Comparison of ENCODE assay signal across 23 cellular contexts in the genomic region with DNA sequence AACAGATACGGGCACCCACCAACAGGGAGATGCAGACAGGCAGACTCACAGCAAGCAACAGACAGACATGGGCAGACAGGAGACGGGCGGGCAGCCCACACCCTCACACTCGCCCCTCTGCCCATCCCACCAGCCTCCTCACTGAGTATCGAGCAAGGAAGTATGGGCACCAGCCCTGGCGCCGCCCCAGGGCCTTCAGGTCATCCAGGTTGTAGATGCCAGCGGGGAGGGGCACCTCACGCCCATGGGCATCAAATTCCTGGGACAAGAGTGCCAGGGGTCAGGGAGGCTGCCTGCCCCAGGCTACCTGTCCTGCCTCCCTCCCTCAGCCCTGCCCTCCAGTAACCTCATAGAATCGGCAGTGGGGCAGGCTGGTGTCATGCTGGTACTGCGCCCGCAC. TPM values are rescaled to one million over a fixed set of nuclear protein-coding genes. Genes with fewer than 3 reads are reported as not detected.
A peak's percentile ranks its signal among the peaks of the same experiment; 100 is the strongest.
DNase-seq lines count a peak whose midpoint lies in the region; ATAC-seq, FAIRE-seq and TF ChIP-seq lines count a peak whose summit lies in the region.
"Had no signal": no experiment of that assay in that cellular context is flagged by ENCODE, and none has a peak within 500 bp of the region (broad histone marks: within the 10 kb centered on the region; RNA-seq: fewer than 3 reads in every experiment).

No MANE protein-coding gene starts in this region.

- no peak overlapping the region for H3K4me3 ChIP-seq in HepG2 (replicated peaks in 1 of 3; ENCODE audit: insufficient read depth in 1 of 3, low read depth in 2 of 3, low read length in 3 of 3)
- H3K4me3 ChIP-seq in right lobe of liver, result no peak overlapping the region
- H3K4me3 ChIP-seq: GM12878, GM23248 had no signal

- peaks cover 8% of the 10 kb centered on the region for H3K79me2 ChIP-seq in HepG2 (ENCODE audit: insufficient read depth, low read length)

- CTCF ChIA-PET in HepG2 (lab: Yijun Ruan, JAX; ENCODE audit: low intra/inter-chr PET ratio, low total read pairs), result no interaction called here

- no peak overlapping the region for H2AFZ ChIP-seq in HepG2 (ENCODE audit: low read length)
- H2AFZ ChIP-seq: GM23248 had no signal

- no peak for DNase-seq in HepG2 (ENCODE audit: low spot score)
- DNase-seq in right lobe of liver, result no peak
- no peak for DNase-seq in nephron progenitor cell
- no peak for DNase-seq in sciatic nerve (ENCODE audit: low spot score)
- no peak for DNase-seq in NK-92 treated with Interleukin-12 subunit alpha and Interleukin-12 subunit beta, amount 100 ng/mL, for 24 hours (lab: John Stamatoyannopoulos, UW)
- no peak for DNase-seq in NOMO-1 (lab: John Stamatoyannopoulos, UW; ENCODE audit: unreplicated experiment in 2 of 2)
- DNase-seq: ACHN; BE2C; C1 segment of cervical spinal cord; CD4-positive, CD25-positive, alpha-beta regulatory T cell; CD8-positive, alpha-beta memory T cell; COR-L47; DMS 273 treated with DMSO at 0.1 percent for 48 hours; DMS53; DND-41; EL; GM23248 had no signal

- H3K4me3 Mint-ChIP-seq in nephron progenitor cell, result no peak overlapping the region
- H3K4me3 Mint-ChIP-seq: CD8-positive, alpha-beta memory T cell had no signal

- POLR2A ChIA-PET in HepG2 (lab: Yijun Ruan, JAX), result no interaction called here

- H3K27me3 Mint-ChIP-seq in nephron progenitor cell (ENCODE audit: low read depth, poor library complexity), result no peaks in the 10 kb centered on the region
- H3K27me3 Mint-ChIP-seq: CD4-positive, CD25-positive, alpha-beta regulatory T cell; CD8-positive, alpha-beta memory T cell had no signal

- H3K4me2 ChIP-seq in HepG2 (ENCODE audit: low read depth, low read length), result no peak overlapping the region

- ATAC-seq in HepG2 (no peak), right lobe of liver (no peak), sciatic nerve (peak; percentile 10), HG02938 (IDR thresholded peaks at IDR 0.05; ENCODE audit: unreplicated experiment) (no peak)
- ATAC-seq: GM12878, HCT116 had no signal

- WGBS in HepG2 (ENCODE audit: low lambda C conversion rate), result 80% methylated on average over 1 of the region's 12 CpGs
- WGBS in right lobe of liver (ENCODE audit: insufficient coverage, low coverage, low lambda C conversion rate, missing lambda C conversion rate), result 80% methylated on average over 2 of the region's 12 CpGs

- H4K20me1 ChIP-seq in HepG2 (ENCODE audit: insufficient read depth, low read length), result peaks cover 4% of the 10 kb centered on the region; the same call in 1 of the 2 replicates

- FAIRE-seq in HepG2 (lab: Jason Lieb, UNC), result no peak
- FAIRE-seq: A204.1, GM12878, GM19239 had no signal

- TF ChIP-seq EP300 in HepG2 (IDR thresholded peaks at IDR 0.05; ENCODE audit: low read depth in 2 of 2, low read length in 2 of 2) (no peak), HepG2 (CRISPR knock-in tag; IDR thresholded peaks at IDR 0.05; ENCODE audit: borderline replicate concordance) (no peak)

- H3K27me3 ChIP-seq in HepG2 (ENCODE audit: control insufficient read depth in 1 of 2, insufficient read depth in 2 of 2, low read length in 2 of 2) (no peaks in the 10 kb centered on the region), right lobe of liver (no peaks in the 10 kb centered on the region)
- H3K27me3 ChIP-seq: BE2C had no signal

- no peak overlapping the region for H3K9ac ChIP-seq in HepG2 (ENCODE audit: insufficient read depth, low read depth, low read length)
- H3K9ac ChIP-seq: GM23248 had no signal

- no TSS peak for BruUV-seq in HepG2 (replicated peaks; lab: Mats Ljungman, UMichigan)

- H3K36me3 Mint-ChIP-seq in nephron progenitor cell (ENCODE audit: low read depth), result peaks cover 33% of the 10 kb centered on the region

- H3K9me3 Mint-ChIP-seq in nephron progenitor cell, result no peaks in the 10 kb centered on the region
- H3K9me3 Mint-ChIP-seq: CD4-positive, CD25-positive, alpha-beta regulatory T cell; CD8-positive, alpha-beta memory T cell had no signal

- TF ChIP-seq CTCF in HepG2 (CRISPR knock-in tag; IDR thresholded peaks at IDR 0.05), result no peak
- TF ChIP-seq CTCF in right lobe of liver (IDR thresholded peaks at IDR 0.05), result no peak
- TF ChIP-seq CTCF in nephron progenitor cell (IDR thresholded peaks at IDR 0.05), result no peak

- H3K36me3 ChIP-seq in HepG2 (replicated peaks in 1 of 2; ENCODE audit: control insufficient read depth in 1 of 2, insufficient read depth in 2 of 2, low read length in 2 of 2) (peaks cover 16 to 30% of the 10 kb centered on the region in 2 experiments; a peak in 4 of 5 replicates), right lobe of liver (peaks cover 0 to 13% (median 0%) of the 10 kb centered on the region in 4 donors)

- H3K27ac ChIP-seq in HepG2 (ENCODE audit: extremely low read length, insufficient read depth, low read length) (no peak overlapping the region), right lobe of liver (no peak overlapping the region)
- H3K27ac ChIP-seq: GM23248 had no signal

- peak overlapping the region; percentile 70 for H3K27ac Mint-ChIP-seq in nephron progenitor cell
- H3K27ac Mint-ChIP-seq: CD4-positive, CD25-positive, alpha-beta regulatory T cell had no signal

- H3K4me1 Mint-ChIP-seq in nephron progenitor cell, result peaks cover 12% of the 10 kb centered on the region

- no peak for TF ChIP-seq POLR2A in HepG2 (IDR thresholded peaks at IDR 0.05; ENCODE audit: insufficient read depth in 1 of 2, low read depth in 2 of 2, low read length in 2 of 2)
- no peak for TF ChIP-seq POLR2A in right lobe of liver (IDR thresholded peaks at IDR 0.05)

- intact Hi-C loops in HepG2 (cut with micrococcal nuclease; ENCODE audit: unreplicated experiment), result no loop called here
- intact Hi-C loops in right lobe of liver (cut with DNase I), result no loop called here
- intact Hi-C loops in sciatic nerve (cut with DNase I), result no loop called here

- H3K4me1 ChIP-seq in HepG2 (ENCODE audit: insufficient read depth, low read length) (peaks cover 18% of the 10 kb centered on the region), right lobe of liver (peaks cover 0 to 2% (median 0%) of the 10 kb centered on the region in 4 donors)
- H3K4me1 ChIP-seq: BE2C had no signal

- in situ Hi-C loops in HepG2 (cut with HindIII; ENCODE audit: extremely low pct_ligation_motif_present, low pct_unique_long_range_greater_than_20kb), result no loop called here

- TF ChIP-seq RAD21 in HepG2 (CRISPR knock-in tag; IDR thresholded peaks at IDR 0.05), result no peak

- no peaks in the 10 kb centered on the region for H3K9me3 ChIP-seq in HepG2 (ENCODE audit: low read length)
- no peaks in the 10 kb centered on the region for H3K9me3 ChIP-seq in right lobe of liver
- H3K9me3 ChIP-seq: BE2C had no signal

RNA-seq across cellular contexts. Expression of a gene that starts 5.7 kb away (rescaled TPM):
- total RNA-seq in HepG2 (2016; rRNA removed; fragmentation: Illumina TruSeq; extraction: Trizol) (20.5 and 25.4 TPM in 2 replicates), right lobe of liver (10 to 100 TPM in 5 of 6 experiments, 1 to 10 TPM in 1; 9.8 to 13.7 (median 11.3) TPM), sciatic nerve (17.7 TPM)
- total RNA-seq in HepG2 (2016; cell fraction: cytosol; rRNA removed; fragmentation: Illumina TruSeq; extraction: Trizol; ENCODE audit: low read depth), result 4.8 and 6.0 TPM in 2 replicates
- total RNA-seq in HepG2 (2016; cell fraction: insoluble cytoplasmic fraction; rRNA removed; fragmentation: Illumina TruSeq; extraction: Trizol), result 17.4 and 24.0 TPM in 2 replicates
- 10.7 and 11.8 TPM in 2 replicates for total RNA-seq in HepG2 (2016; cell fraction: membrane; rRNA removed; fragmentation: Illumina TruSeq; extraction: Trizol)
- 18.4 and 26.1 TPM in 2 replicates for total RNA-seq in HepG2 (2016; cell fraction: nucleus; rRNA removed; fragmentation: Illumina TruSeq; extraction: Trizol)
- polyA plus RNA-seq in HepG2 (2011; rRNA removed), result 49.2 and 63.4 TPM in 2 replicates
- 18.2 and 21.9 TPM in 2 replicates for polyA plus RNA-seq in HepG2 (2011; cell fraction: cytosol; rRNA removed)
- 186 and 287 TPM in 2 replicates for polyA plus RNA-seq in HepG2 (2011; cell fraction: nucleus; rRNA removed)
- polyA plus RNA-seq in HepG2 (2012), result 34.7 and 38.8 TPM in 2 replicates
- 6.0 and 6.6 TPM in 2 replicates for polyA plus RNA-seq in HepG2 (2016; cell fraction: cytosol; fragmentation: Illumina TruSeq; extraction: Trizol; ENCODE audit: low read depth)
- 21.0 and 26.5 TPM in 2 replicates for polyA plus RNA-seq in HepG2 (2016; cell fraction: insoluble cytoplasmic fraction; fragmentation: Illumina TruSeq; extraction: Trizol; ENCODE audit: low read depth)
- 12.1 and 13.4 TPM in 2 replicates for polyA plus RNA-seq in HepG2 (2016; cell fraction: membrane; fragmentation: Illumina TruSeq; extraction: Trizol; ENCODE audit: low read depth)
- polyA plus RNA-seq in HepG2 (2016; cell fraction: nucleus; fragmentation: Illumina TruSeq; extraction: Trizol; ENCODE audit: insufficient read depth, low read depth), result 89.8 and 93.0 TPM in 2 replicates
- polyA minus RNA-seq in HepG2 (2011; rRNA and poly(A)+ RNA removed; ENCODE audit: low replicate concordance), result 22.0 and 75.7 TPM in 2 replicates
- polyA minus RNA-seq in HepG2 (2011; cell fraction: cytosol; rRNA and poly(A)+ RNA removed), result 19.7 and 20.4 TPM in 2 replicates
- polyA minus RNA-seq in HepG2 (2011; cell fraction: nucleus; rRNA and poly(A)+ RNA removed), result 28.0 and 29.0 TPM in 2 replicates

RNA-seq across cellular contexts. Expression of a gene that starts 24.1 kb away (rescaled TPM):
- total RNA-seq in HepG2 (2016; rRNA removed; fragmentation: Illumina TruSeq; extraction: Trizol), result not detected in 2 replicates
- total RNA-seq in HepG2 (2016; cell fraction: cytosol; rRNA removed; fragmentation: Illumina TruSeq; extraction: Trizol; ENCODE audit: low read depth), result not detected in 2 replicates
- not detected in 2 replicates for total RNA-seq in HepG2 (2016; cell fraction: insoluble cytoplasmic fraction; rRNA removed; fragmentation: Illumina TruSeq; extraction: Trizol)
- not detected in 2 replicates for total RNA-seq in HepG2 (2016; cell fraction: membrane; rRNA removed; fragmentation: Illumina TruSeq; extraction: Trizol)
- not detected in 2 replicates for total RNA-seq in HepG2 (2016; cell fraction: nucleus; rRNA removed; fragmentation: Illumina TruSeq; extraction: Trizol)
- polyA plus RNA-seq in HepG2 (2011; rRNA removed), result 0.13 and 0.26 TPM in 2 replicates
- 0.09 and 0.20 TPM in 2 replicates for polyA plus RNA-seq in HepG2 (2011; cell fraction: cytosol; rRNA removed)
- 0.37 and 0.40 TPM in 2 replicates for polyA plus RNA-seq in HepG2 (2011; cell fraction: nucleus; rRNA removed)
- polyA plus RNA-seq in HepG2 (2012), result 0.15 TPM in 1 of 2 replicates, not detected in the other
- not detected in 2 replicates for polyA plus RNA-seq in HepG2 (2016; cell fraction: cytosol; fragmentation: Illumina TruSeq; extraction: Trizol; ENCODE audit: low read depth)
- not detected in 2 replicates for polyA plus RNA-seq in HepG2 (2016; cell fraction: insoluble cytoplasmic fraction; fragmentation: Illumina TruSeq; extraction: Trizol; ENCODE audit: low read depth)
- not detected in 2 replicates for polyA plus RNA-seq in HepG2 (2016; cell fraction: membrane; fragmentation: Illumina TruSeq; extraction: Trizol; ENCODE audit: low read depth)
- not detected in 2 replicates for polyA plus RNA-seq in HepG2 (2016; cell fraction: nucleus; fragmentation: Illumina TruSeq; extraction: Trizol; ENCODE audit: insufficient read depth, low read depth)
- polyA minus RNA-seq in HepG2 (2011; rRNA and poly(A)+ RNA removed; ENCODE audit: low replicate concordance), result 0.46 TPM in 1 of 2 replicates, not detected in the other
- not detected in 2 replicates for polyA minus RNA-seq in HepG2 (2011; cell fraction: cytosol; rRNA and poly(A)+ RNA removed)
- not detected in 2 replicates for polyA minus RNA-seq in HepG2 (2011; cell fraction: nucleus; rRNA and poly(A)+ RNA removed)
- total RNA-seq in right lobe of liver, result under 1 TPM in 2 of 6 experiments, not detected in 4; 0.22 to 0.26 TPM
- total RNA-seq in sciatic nerve, result not detected
- total RNA-seq: CD8-positive, alpha-beta memory T cell; GM23248; H4 had no signal
- polyA plus RNA-seq: CD4-positive, CD25-positive, alpha-beta regulatory T cell; CD8-positive, alpha-beta memory T cell; GM23248 had no signal

RNA-seq across cellular contexts. Expression of a gene that starts 40.2 kb away (rescaled TPM):
- total RNA-seq in HepG2 (2016; rRNA removed; fragmentation: Illumina TruSeq; extraction: Trizol) (1.3 and 1.6 TPM in 2 replicates), right lobe of liver (10 to 100 TPM in 4 of 6 experiments, 1 to 10 TPM in 2; 6.9 to 22.9 (median 14.6) TPM), sciatic nerve (20.7 TPM)
- total RNA-seq in HepG2 (2016; cell fraction: cytosol; rRNA removed; fragmentation: Illumina TruSeq; extraction: Trizol; ENCODE audit: low read depth), result 1.1 TPM in 2 replicates
- 1.5 and 1.9 TPM in 2 replicates for total RNA-seq in HepG2 (2016; cell fraction: insoluble cytoplasmic fraction; rRNA removed; fragmentation: Illumina TruSeq; extraction: Trizol)
- total RNA-seq in HepG2 (2016; cell fraction: membrane; rRNA removed; fragmentation: Illumina TruSeq; extraction: Trizol), result 2.2 and 2.4 TPM in 2 replicates
- total RNA-seq in HepG2 (2016; cell fraction: nucleus; rRNA removed; fragmentation: Illumina TruSeq; extraction: Trizol), result 3.1 and 3.3 TPM in 2 replicates
- 6.6 and 8.8 TPM in 2 replicates for polyA plus RNA-seq in HepG2 (2011; rRNA removed)
- 3.8 and 5.5 TPM in 2 replicates for polyA plus RNA-seq in HepG2 (2011; cell fraction: cytosol; rRNA removed)
- 38.9 and 47.2 TPM in 2 replicates for polyA plus RNA-seq in HepG2 (2011; cell fraction: nucleus; rRNA removed)
- polyA plus RNA-seq in HepG2 (2012), result 18.0 and 19.6 TPM in 2 replicates
- 0.78 and 1.1 TPM in 2 replicates for polyA plus RNA-seq in HepG2 (2016; cell fraction: cytosol; fragmentation: Illumina TruSeq; extraction: Trizol; ENCODE audit: low read depth)
- polyA plus RNA-seq in HepG2 (2016; cell fraction: insoluble cytoplasmic fraction; fragmentation: Illumina TruSeq; extraction: Trizol; ENCODE audit: low read depth), result 3.8 and 3.9 TPM in 2 replicates
- polyA plus RNA-seq in HepG2 (2016; cell fraction: membrane; fragmentation: Illumina TruSeq; extraction: Trizol; ENCODE audit: low read depth), result 1.6 and 1.9 TPM in 2 replicates
- polyA plus RNA-seq in HepG2 (2016; cell fraction: nucleus; fragmentation: Illumina TruSeq; extraction: Trizol; ENCODE audit: insufficient read depth, low read depth), result 8.3 and 10.5 TPM in 2 replicates
- polyA minus RNA-seq in HepG2 (2011; rRNA and poly(A)+ RNA removed; ENCODE audit: low replicate concordance), result 6.9 and 17.3 TPM in 2 replicates
- 13.4 and 14.9 TPM in 2 replicates for polyA minus RNA-seq in HepG2 (2011; cell fraction: cytosol; rRNA and poly(A)+ RNA removed)
- polyA minus RNA-seq in HepG2 (2011; cell fraction: nucleus; rRNA and poly(A)+ RNA removed), result 8.0 and 9.2 TPM in 2 replicates

RNA-seq across cellular contexts. Expression of a gene that starts 41.7 kb away (rescaled TPM):
- total RNA-seq in HepG2 (2016; rRNA removed; fragmentation: Illumina TruSeq; extraction: Trizol) (20.8 and 23.3 TPM in 2 replicates), right lobe of liver (1 to 10 TPM; 1.3 to 4.5 (median 3.2) TPM), sciatic nerve (2.3 TPM)
- total RNA-seq in HepG2 (2016; cell fraction: cytosol; rRNA removed; fragmentation: Illumina TruSeq; extraction: Trizol; ENCODE audit: low read depth), result 2.6 TPM in 2 replicates
- 19.8 and 20.1 TPM in 2 replicates for total RNA-seq in HepG2 (2016; cell fraction: insoluble cytoplasmic fraction; rRNA removed; fragmentation: Illumina TruSeq; extraction: Trizol)
- 7.7 and 8.2 TPM in 2 replicates for total RNA-seq in HepG2 (2016; cell fraction: membrane; rRNA removed; fragmentation: Illumina TruSeq; extraction: Trizol)
- 9.2 and 11.6 TPM in 2 replicates for total RNA-seq in HepG2 (2016; cell fraction: nucleus; rRNA removed; fragmentation: Illumina TruSeq; extraction: Trizol)
- 3.5 and 4.3 TPM in 2 replicates for polyA plus RNA-seq in HepG2 (2011; rRNA removed)
- polyA plus RNA-seq in HepG2 (2011; cell fraction: cytosol; rRNA removed), result 2.5 and 3.4 TPM in 2 replicates
- 2.3 and 2.6 TPM in 2 replicates for polyA plus RNA-seq in HepG2 (2011; cell fraction: nucleus; rRNA removed)
- polyA plus RNA-seq in HepG2 (2012), result 3.3 and 3.7 TPM in 2 replicates
- polyA plus RNA-seq in HepG2 (2016; cell fraction: cytosol; fragmentation: Illumina TruSeq; extraction: Trizol; ENCODE audit: low read depth), result 1.6 and 1.7 TPM in 2 replicates
- 21.9 and 22.7 TPM in 2 replicates for polyA plus RNA-seq in HepG2 (2016; cell fraction: insoluble cytoplasmic fraction; fragmentation: Illumina TruSeq; extraction: Trizol; ENCODE audit: low read depth)
- 5.1 and 5.5 TPM in 2 replicates for polyA plus RNA-seq in HepG2 (2016; cell fraction: membrane; fragmentation: Illumina TruSeq; extraction: Trizol; ENCODE audit: low read depth)
- polyA plus RNA-seq in HepG2 (2016; cell fraction: nucleus; fragmentation: Illumina TruSeq; extraction: Trizol; ENCODE audit: insufficient read depth, low read depth), result 16.0 and 16.6 TPM in 2 replicates
- polyA minus RNA-seq in HepG2 (2011; rRNA and poly(A)+ RNA removed; ENCODE audit: low replicate concordance), result 4.8 and 9.0 TPM in 2 replicates
- polyA minus RNA-seq in HepG2 (2011; cell fraction: cytosol; rRNA and poly(A)+ RNA removed), result 4.7 and 6.7 TPM in 2 replicates
- 1.7 and 1.9 TPM in 2 replicates for polyA minus RNA-seq in HepG2 (2011; cell fraction: nucleus; rRNA and poly(A)+ RNA removed)

RNA-seq across cellular contexts. Expression of a gene that starts 42.0 kb away (rescaled TPM):
- total RNA-seq in HepG2 (2016; rRNA removed; fragmentation: Illumina TruSeq; extraction: Trizol), result 0.27 and 0.80 TPM in 2 replicates
- 0.30 TPM in 1 of 2 replicates, not detected in the other for total RNA-seq in HepG2 (2016; cell fraction: cytosol; rRNA removed; fragmentation: Illumina TruSeq; extraction: Trizol; ENCODE audit: low read depth)
- 0.25 and 0.58 TPM in 2 replicates for total RNA-seq in HepG2 (2016; cell fraction: insoluble cytoplasmic fraction; rRNA removed; fragmentation: Illumina TruSeq; extraction: Trizol)
- total RNA-seq in HepG2 (2016; cell fraction: membrane; rRNA removed; fragmentation: Illumina TruSeq; extraction: Trizol), result 0.28 TPM in 2 replicates
- not detected in 2 replicates for total RNA-seq in HepG2 (2016; cell fraction: nucleus; rRNA removed; fragmentation: Illumina TruSeq; extraction: Trizol)
- polyA plus RNA-seq in HepG2 (2011; rRNA removed), result 0.54 and 0.59 TPM in 2 replicates
- polyA plus RNA-seq in HepG2 (2011; cell fraction: cytosol; rRNA removed), result 0.85 and 1.2 TPM in 2 replicates
- polyA plus RNA-seq in HepG2 (2011; cell fraction: nucleus; rRNA removed), result 0.69 and 0.71 TPM in 2 replicates
- polyA plus RNA-seq in HepG2 (2012), result 1.1 and 1.2 TPM in 2 replicates
- 0.33 TPM in 2 replicates for polyA plus RNA-seq in HepG2 (2016; cell fraction: cytosol; fragmentation: Illumina TruSeq; extraction: Trizol; ENCODE audit: low read depth)
- 0.42 and 0.59 TPM in 2 replicates for polyA plus RNA-seq in HepG2 (2016; cell fraction: insoluble cytoplasmic fraction; fragmentation: Illumina TruSeq; extraction: Trizol; ENCODE audit: low read depth)
- polyA plus RNA-seq in HepG2 (2016; cell fraction: membrane; fragmentation: Illumina TruSeq; extraction: Trizol; ENCODE audit: low read depth), result 0.19 and 0.22 TPM in 2 replicates
- 0.38 and 0.65 TPM in 2 replicates for polyA plus RNA-seq in HepG2 (2016; cell fraction: nucleus; fragmentation: Illumina TruSeq; extraction: Trizol; ENCODE audit: insufficient read depth, low read depth)
- 0.16 TPM in 1 of 2 replicates, not detected in the other for polyA minus RNA-seq in HepG2 (2011; rRNA and poly(A)+ RNA removed; ENCODE audit: low replicate concordance)
- polyA minus RNA-seq in HepG2 (2011; cell fraction: cytosol; rRNA and poly(A)+ RNA removed), result 0.49 TPM in 1 of 2 replicates, not detected in the other
- 0.26 TPM in 1 of 2 replicates, not detected in the other for polyA minus RNA-seq in HepG2 (2011; cell fraction: nucleus; rRNA and poly(A)+ RNA removed)
- 10 to 100 TPM in 1 of 6 experiments, 1 to 10 TPM in 2, under 1 TPM in 2, not detected in 1; 0.42 to 25.6 (median 1.1) TPM for total RNA-seq in right lobe of liver
- not detected for total RNA-seq in sciatic nerve
- total RNA-seq: CD4-positive, CD25-positive, alpha-beta regulatory T cell; CD8-positive, alpha-beta memory T cell; GM23248; H4 had no signal
- polyA plus RNA-seq: CD4-positive, CD25-positive, alpha-beta regulatory T cell; GM23248 had no signal
